9 cellular contexts compared by ENCODE assay signal in the genomic region with DNA sequence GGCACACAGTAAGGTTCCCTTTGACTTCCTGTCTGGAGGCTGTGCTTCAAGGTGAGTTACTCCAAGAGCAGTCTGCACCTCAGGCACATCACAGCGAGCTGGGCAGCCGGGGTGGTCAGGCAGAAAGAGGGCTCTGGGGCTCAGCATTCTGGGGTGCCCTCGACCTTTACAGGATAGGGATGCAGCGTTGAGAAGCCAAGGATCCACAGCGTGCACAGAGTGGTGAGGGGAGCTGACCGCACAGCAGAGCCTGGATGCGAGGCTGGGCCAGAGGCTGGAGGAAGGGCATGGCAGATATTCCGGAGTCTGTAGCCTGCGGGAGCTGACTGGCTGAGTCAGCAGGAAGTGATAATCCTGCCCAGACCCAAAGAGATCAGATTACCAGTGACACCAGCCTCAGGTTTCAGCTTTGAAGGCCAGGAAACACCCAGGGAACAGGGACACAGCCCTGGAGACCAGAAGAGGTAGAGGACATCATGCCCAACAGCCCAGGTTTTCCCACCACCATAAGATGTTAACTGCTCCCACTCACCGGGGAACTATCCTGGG. TPM values are rescaled to one million over a fixed set of nuclear protein-coding genes. Genes with fewer than 3 reads are reported as not detected.
DNase-seq lines count a peak whose midpoint lies in the region; ATAC-seq and TF ChIP-seq lines count a peak whose summit lies in the region.
"Had no signal": no experiment of that assay in that cellular context is flagged by ENCODE, and none has a peak within 500 bp of the region (broad histone marks: within the 10 kb centered on the region; RNA-seq: fewer than 3 reads in every experiment).

No MANE protein-coding gene starts in this region.

- no peaks in the 10 kb centered on the region for H3K79me2 ChIP-seq in neural progenitor cell (ENCODE audit: low read depth)

- no peaks in the 10 kb centered on the region for H3K27me3 ChIP-seq in neural progenitor cell

- peak overlapping the region; percentile 73 for H3K27ac Mint-ChIP-seq in neural progenitor cell

- no peak overlapping the region for H3K4me3 ChIP-seq in neural progenitor cell

- H4K20me1 ChIP-seq in neural progenitor cell (ENCODE audit: low read depth), result no peaks in the 10 kb centered on the region

- no peaks in the 10 kb centered on the region for H3K9me3 ChIP-seq in neural progenitor cell (ENCODE audit: low read depth)

- no peaks in the 10 kb centered on the region for H3F3A ChIP-seq in neural progenitor cell (ENCODE audit: low read depth)

- peaks cover 3% of the 10 kb centered on the region for H3K27me3 Mint-ChIP-seq in neural progenitor cell (ENCODE audit: insufficient read depth, low read depth)
- H3K27me3 Mint-ChIP-seq in activated T-cell treated with anti-CD3 and anti-CD28 coated beads, Interleukin-2, amount 50 U/mL, for 4 hours (ENCODE audit: low read depth), result peaks cover 19% of the 10 kb centered on the region

- peak overlapping the region; percentile 84 for H2AFZ ChIP-seq in neural progenitor cell (replicated peaks)

- H3K9ac ChIP-seq in neural progenitor cell, result no peak overlapping the region

- peak overlapping the region; percentile 30 for H3K4me2 ChIP-seq in neural progenitor cell

- H3K36me3 Mint-ChIP-seq in neural progenitor cell, result no peaks in the 10 kb centered on the region
- H3K36me3 Mint-ChIP-seq in activated T-cell treated with anti-CD3 and anti-CD28 coated beads, Interleukin-2, amount 50 U/mL, for 4 hours (ENCODE audit: insufficient read depth), result no peaks in the 10 kb centered on the region

- peak overlapping the region; percentile 25 for H3K27ac ChIP-seq in epithelial cell of prostate
- H3K27ac ChIP-seq in neural progenitor cell, result no peak overlapping the region

- peak overlapping the region; percentile 62 for H3K4me3 Mint-ChIP-seq in neural progenitor cell
- no peak overlapping the region for H3K4me3 Mint-ChIP-seq in activated T-cell treated with anti-CD3 and anti-CD28 coated beads, Interleukin-2, amount 50 U/mL, for 4 hours

- H3K36me3 ChIP-seq in neural progenitor cell, result no peaks in the 10 kb centered on the region

- H3K9me3 Mint-ChIP-seq in neural progenitor cell, result no peaks in the 10 kb centered on the region
- no peaks in the 10 kb centered on the region for H3K9me3 Mint-ChIP-seq in activated T-cell treated with anti-CD3 and anti-CD28 coated beads, Interleukin-2, amount 50 U/mL, for 4 hours

- ATAC-seq in activated T-cell treated with anti-CD3 and anti-CD28 coated beads, Interleukin-2, amount 50 U/mL, for 4 hours, result no peak
- ATAC-seq in HG03342 (IDR thresholded peaks at IDR 0.05; ENCODE audit: unreplicated experiment) (no peak), HG03354 (IDR thresholded peaks at IDR 0.05; ENCODE audit: poor library complexity, severe bottlenecking, unreplicated experiment) (no peak), HG03280 (IDR thresholded peaks at IDR 0.05; ENCODE audit: unreplicated experiment) (no peak)

- DNase-seq in EL, result peak; percentile 75
- peak; percentile 88 for DNase-seq in NCI-H82 (lab: John Stamatoyannopoulos, UW)
- DNase-seq in epithelial cell of prostate (ENCODE audit: low read depth, low spot score), result peak; percentile 20
- peak; percentile 54 for DNase-seq in neural progenitor cell (ENCODE audit: low spot score)
- DNase-seq in activated T-cell treated with anti-CD3 and anti-CD28 coated beads, Interleukin-2, amount 50 U/mL, for 4 hours, result no peak
- DNase-seq: NCI-H345 had no signal

- H3K4me1 Mint-ChIP-seq in neural progenitor cell, result peaks cover 9% of the 10 kb centered on the region
- H3K4me1 Mint-ChIP-seq in activated T-cell treated with anti-CD3 and anti-CD28 coated beads, Interleukin-2, amount 50 U/mL, for 4 hours (ENCODE audit: low read depth), result no peaks in the 10 kb centered on the region

- peaks cover 5% of the 10 kb centered on the region for H3K4me1 ChIP-seq in neural progenitor cell

- TF ChIP-seq CTCF in neural progenitor cell (IDR thresholded peaks at IDR 0.05), result no peak

RNA-seq across cellular contexts. Expression of gene PDLIM3, which starts 38.4 kb away (rescaled TPM):
- total RNA-seq in neural progenitor cell (ENCODE audit: low replicate concordance), result 1.4 and 5.2 TPM in 2 replicates
- not detected for total RNA-seq in activated T-cell treated with anti-CD3 and anti-CD28 coated beads, Interleukin-2, amount 50 U/mL, for 4 hours
